In the genomic region with DNA sequence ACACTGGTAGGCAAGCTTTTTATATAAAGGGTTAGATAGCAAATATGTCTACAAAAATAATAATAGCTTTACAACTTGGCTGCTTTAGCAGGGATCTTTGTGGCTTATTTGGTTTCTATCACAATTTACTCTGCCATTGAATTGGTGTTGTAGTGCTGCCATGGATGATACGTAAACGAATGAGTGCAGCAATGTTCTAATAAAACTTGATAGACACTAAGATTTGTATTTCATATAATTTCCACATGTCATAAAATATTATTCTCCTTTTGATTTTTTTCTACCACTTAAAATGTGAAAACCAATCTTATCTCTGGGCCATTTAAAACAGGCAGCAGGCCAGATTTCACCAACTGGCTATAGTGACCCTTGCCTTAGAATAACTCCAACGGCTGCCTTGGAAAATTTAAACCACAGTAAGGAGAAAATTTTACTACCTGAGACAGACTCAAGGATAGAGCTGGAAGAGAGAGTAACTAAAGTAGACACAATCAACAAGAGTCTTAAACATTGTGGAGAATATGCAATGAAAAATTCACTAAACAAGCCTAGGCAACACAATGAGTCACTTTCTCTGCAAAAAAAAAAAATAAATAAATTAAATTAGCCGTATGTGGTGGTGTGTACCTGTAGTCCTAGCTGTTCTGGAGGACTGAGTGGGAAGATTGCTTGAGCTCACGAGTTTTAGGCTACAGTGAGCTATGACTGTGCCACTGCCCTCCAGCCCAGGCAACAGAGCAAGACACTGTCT, we compare ENCODE assay signal across 22 cellular contexts.
"Had no signal": no experiment of that assay in that cellular context is flagged by ENCODE, and none has a peak within 500 bp of the region (broad histone marks: within the 10 kb centered on the region; RNA-seq: fewer than 3 reads in every experiment).

No MANE protein-coding gene starts in this region.

- H3K27ac ChIP-seq: hepatocyte, left lung, lower lobe of right lung, psoas muscle, stomach, thoracic aorta had no signal

- H3K27me3 ChIP-seq: hepatocyte, left lung, stomach had no signal

- ATAC-seq: effector memory CD8-positive, alpha-beta T cell; left lung; lower lobe of right lung; naive thymus-derived CD4-positive, alpha-beta T cell; psoas muscle; sciatic nerve; stimulated activated naive B cell treated with anti-CD40 and anti-IgM and Interleukin-4, amounts not matched to agents 10 μg/mL and 1 μg/mL and 100 μg/mL, for 72 hours had no signal

- H3K4me3 ChIP-seq: hepatocyte, left lung, lower lobe of right lung, psoas muscle, stomach, thoracic aorta had no signal

- DNase-seq: effector memory CD8-positive, alpha-beta T cell; erythroblast; foreskin melanocyte; head of caudate nucleus; kidney glomerular epithelial cell; left lung; lower lobe of right lung; mesenchymal stem cell; midbrain; naive thymus-derived CD4-positive, alpha-beta T cell; nephron progenitor cell; psoas muscle; retina; stimulated activated CD4-positive, alpha-beta T cell treated with anti-CD3 and anti-CD28 coated beads, Interleukin-2, amount 100 ng/mL, for 24 hours; stimulated activated CD4-positive, alpha-beta T cell treated with anti-CD3 and anti-CD28 coated beads, Interleukin-4, amount 100 ng/mL, for 4 hours; stimulated activated naive B cell treated with anti-CD40 and anti-IgM and Interleukin-4, amounts not matched to agents 10 μg/mL and 1 μg/mL and 100 μg/mL, for 72 hours; stomach; substantia nigra; trophoblast cell had no signal

- H3K9me3 ChIP-seq: left lung, lower lobe of right lung, psoas muscle, stomach, thoracic aorta had no signal
